ENCODE assay signal across 2 cellular contexts in the genomic region with DNA sequence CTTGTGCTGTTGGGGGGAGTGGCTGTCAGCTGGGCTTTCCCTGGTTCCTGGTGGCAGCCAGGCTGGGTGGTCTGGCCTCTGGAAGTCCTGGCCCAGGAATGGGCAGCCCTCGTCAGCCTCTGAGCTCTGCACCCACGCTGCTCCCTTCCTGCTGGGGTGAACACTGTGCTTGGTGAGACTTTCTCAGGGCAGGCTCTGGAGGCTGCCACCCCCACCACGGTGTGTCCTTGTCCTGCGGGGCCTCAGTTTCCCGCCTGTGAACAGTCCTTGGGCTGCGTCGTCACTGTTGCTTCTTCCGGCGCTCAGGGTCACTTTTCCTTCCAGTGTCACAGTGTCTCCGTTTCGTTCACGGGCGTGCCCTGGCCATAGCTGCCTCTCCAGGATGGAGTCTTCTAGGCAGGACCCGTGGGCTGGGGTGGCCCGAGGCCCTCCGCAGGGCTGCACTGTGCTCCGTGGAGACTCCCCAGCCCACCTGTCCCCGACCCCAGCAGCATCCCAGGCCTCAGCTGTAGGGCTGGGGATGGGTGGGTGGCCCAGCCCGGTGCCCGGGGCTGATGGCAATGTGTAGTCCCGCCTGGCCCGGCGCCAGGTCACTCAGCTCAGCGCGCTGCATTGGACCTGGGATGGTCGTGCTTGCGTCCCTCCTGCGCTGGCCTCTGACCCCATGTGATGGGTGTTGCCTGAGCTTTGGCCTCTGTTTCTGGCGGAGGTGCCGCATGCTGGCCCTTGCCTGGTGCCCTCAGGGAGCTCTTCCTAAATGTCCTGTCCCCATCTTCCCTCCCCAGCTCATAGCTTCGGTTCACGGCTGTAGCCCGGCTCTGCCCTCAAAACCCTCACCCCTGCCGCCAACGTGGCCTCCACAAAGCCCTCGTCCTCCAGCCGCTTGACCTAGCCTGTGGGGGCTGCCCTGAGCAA.
TF ChIP-seq lines count a peak whose summit lies in the region.

No MANE protein-coding gene starts in this region.

TF ChIP-seq in SK-N-SH, 30 proteins besides CTCF, POLR2A, EP300 and RAD21:
- no peak for TF ChIP-seq CHD2 (IDR thresholded peaks at IDR 0.05; ENCODE audit: low read length, partially characterized antibody)
- no peak for TF ChIP-seq SIN3A (IDR thresholded peaks at IDR 0.05; ENCODE audit: borderline replicate concordance, low read depth, low read length)
- no peak for TF ChIP-seq JUND (IDR thresholded peaks at IDR 0.05)
- no peak for TF ChIP-seq NFIC (IDR thresholded peaks at IDR 0.05; ENCODE audit: borderline replicate concordance)
- TF ChIP-seq, protein P1, sequence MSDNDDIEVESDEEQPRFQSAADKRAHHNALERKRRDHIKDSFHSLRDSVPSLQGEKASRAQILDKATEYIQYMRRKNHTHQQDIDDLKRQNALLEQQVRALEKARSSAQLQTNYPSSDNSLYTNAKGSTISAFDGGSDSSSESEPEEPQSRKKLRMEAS (IDR thresholded peaks at IDR 0.05; ENCODE audit: low read depth): no peak
- no peak for TF ChIP-seq YY1 (IDR thresholded peaks at IDR 0.05; ENCODE audit: low read depth)
- no peak for TF ChIP-seq NRF1 (IDR thresholded peaks at IDR 0.05; ENCODE audit: low read depth, low read length)
- TF ChIP-seq TAF1 (IDR thresholded peaks at IDR 0.05; ENCODE audit: borderline replicate concordance, low read depth, low read length): no peak
- TF ChIP-seq RXRA (IDR thresholded peaks at IDR 0.05; ENCODE audit: borderline replicate concordance, low read depth): no peak
- TF ChIP-seq FOSL2 (IDR thresholded peaks at IDR 0.05; ENCODE audit: borderline replicate concordance, low read depth): no peak
- TF ChIP-seq TCF12 (IDR thresholded peaks at IDR 0.05): no peak
- no peak for TF ChIP-seq GABPA (IDR thresholded peaks at IDR 0.05; ENCODE audit: low read depth)
- TF ChIP-seq MEF2A (IDR thresholded peaks at IDR 0.05; ENCODE audit: borderline replicate concordance, low read depth): no peak
- no peak for TF ChIP-seq USF1 (IDR thresholded peaks at IDR 0.05; ENCODE audit: borderline replicate concordance, low read depth)
- TF ChIP-seq REST (IDR thresholded peaks at IDR 0.05; ENCODE audit: low read depth, low read length): no peak
- no peak for TF ChIP-seq FOXM1 (IDR thresholded peaks at IDR 0.05; ENCODE audit: low read depth)
TF ChIP-seq in SK-N-SH: peak in this region for 0.

TF ChIP-seq in SK-N-SH treated with all-trans-retinoic acid at 6 μM for 48 hours, 23 proteins besides CTCF, POLR2A, EP300 and RAD21:
- TF ChIP-seq RARB (CRISPR knock-in tag; IDR thresholded peaks at IDR 0.05) (no peak), CREB5 (CRISPR knock-in tag; IDR thresholded peaks at IDR 0.05; ENCODE audit: low read depth) (no peak), PPARA (CRISPR knock-in tag; IDR thresholded peaks at IDR 0.05; ENCODE audit: borderline replicate concordance) (no peak), TOX (CRISPR knock-in tag; IDR thresholded peaks at IDR 0.05; ENCODE audit: borderline replicate concordance) (no peak), BACH2 (CRISPR knock-in tag; IDR thresholded peaks at IDR 0.05; ENCODE audit: borderline replicate concordance) (no peak), ZNF8 (CRISPR knock-in tag; IDR thresholded peaks at IDR 0.05) (no peak), OSR1 (CRISPR knock-in tag; IDR thresholded peaks at IDR 0.05) (no peak), SNAI2 (CRISPR knock-in tag; IDR thresholded peaks at IDR 0.05) (no peak), TCF4 (CRISPR knock-in tag; IDR thresholded peaks at IDR 0.05; ENCODE audit: borderline replicate concordance) (no peak), CSDC2 (CRISPR knock-in tag; IDR thresholded peaks at IDR 0.05) (no peak), ZFP3 (CRISPR knock-in tag; IDR thresholded peaks at IDR 0.05) (no peak)
- TF ChIP-seq, protein P2, sequence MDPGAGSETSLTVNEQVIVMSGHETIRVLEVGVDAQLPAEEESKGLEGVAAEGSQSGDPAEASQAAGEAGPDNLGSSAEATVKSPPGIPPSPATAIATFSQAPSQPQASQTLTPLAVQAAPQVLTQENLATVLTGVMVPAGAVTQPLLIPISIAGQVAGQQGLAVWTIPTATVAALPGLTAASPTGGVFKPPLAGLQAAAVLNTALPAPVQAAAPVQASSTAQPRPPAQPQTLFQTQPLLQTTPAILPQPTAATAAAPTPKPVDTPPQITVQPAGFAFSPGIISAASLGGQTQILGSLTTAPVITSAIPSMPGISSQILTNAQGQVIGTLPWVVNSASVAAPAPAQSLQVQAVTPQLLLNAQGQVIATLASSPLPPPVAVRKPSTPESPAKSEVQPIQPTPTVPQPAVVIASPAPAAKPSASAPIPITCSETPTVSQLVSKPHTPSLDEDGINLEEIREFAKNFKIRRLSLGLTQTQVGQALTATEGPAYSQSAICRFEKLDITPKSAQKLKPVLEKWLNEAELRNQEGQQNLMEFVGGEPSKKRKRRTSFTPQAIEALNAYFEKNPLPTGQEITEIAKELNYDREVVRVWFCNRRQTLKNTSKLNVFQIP (CRISPR knock-in tag; IDR thresholded peaks at IDR 0.05; ENCODE audit: borderline replicate concordance, low read depth): no peak
- TF ChIP-seq, protein P3, sequence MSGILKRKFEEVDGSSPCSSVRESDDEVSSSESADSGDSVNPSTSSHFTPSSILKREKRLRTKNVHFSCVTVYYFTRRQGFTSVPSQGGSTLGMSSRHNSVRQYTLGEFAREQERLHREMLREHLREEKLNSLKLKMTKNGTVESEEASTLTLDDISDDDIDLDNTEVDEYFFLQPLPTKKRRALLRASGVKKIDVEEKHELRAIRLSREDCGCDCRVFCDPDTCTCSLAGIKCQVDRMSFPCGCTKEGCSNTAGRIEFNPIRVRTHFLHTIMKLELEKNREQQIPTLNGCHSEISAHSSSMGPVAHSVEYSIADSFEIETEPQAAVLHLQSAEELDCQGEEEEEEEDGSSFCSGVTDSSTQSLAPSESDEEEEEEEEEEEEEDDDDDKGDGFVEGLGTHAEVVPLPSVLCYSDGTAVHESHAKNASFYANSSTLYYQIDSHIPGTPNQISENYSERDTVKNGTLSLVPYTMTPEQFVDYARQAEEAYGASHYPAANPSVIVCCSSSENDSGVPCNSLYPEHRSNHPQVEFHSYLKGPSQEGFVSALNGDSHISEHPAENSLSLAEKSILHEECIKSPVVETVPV (CRISPR knock-in tag; IDR thresholded peaks at IDR 0.05): no peak
- TF ChIP-seq, protein P4, sequence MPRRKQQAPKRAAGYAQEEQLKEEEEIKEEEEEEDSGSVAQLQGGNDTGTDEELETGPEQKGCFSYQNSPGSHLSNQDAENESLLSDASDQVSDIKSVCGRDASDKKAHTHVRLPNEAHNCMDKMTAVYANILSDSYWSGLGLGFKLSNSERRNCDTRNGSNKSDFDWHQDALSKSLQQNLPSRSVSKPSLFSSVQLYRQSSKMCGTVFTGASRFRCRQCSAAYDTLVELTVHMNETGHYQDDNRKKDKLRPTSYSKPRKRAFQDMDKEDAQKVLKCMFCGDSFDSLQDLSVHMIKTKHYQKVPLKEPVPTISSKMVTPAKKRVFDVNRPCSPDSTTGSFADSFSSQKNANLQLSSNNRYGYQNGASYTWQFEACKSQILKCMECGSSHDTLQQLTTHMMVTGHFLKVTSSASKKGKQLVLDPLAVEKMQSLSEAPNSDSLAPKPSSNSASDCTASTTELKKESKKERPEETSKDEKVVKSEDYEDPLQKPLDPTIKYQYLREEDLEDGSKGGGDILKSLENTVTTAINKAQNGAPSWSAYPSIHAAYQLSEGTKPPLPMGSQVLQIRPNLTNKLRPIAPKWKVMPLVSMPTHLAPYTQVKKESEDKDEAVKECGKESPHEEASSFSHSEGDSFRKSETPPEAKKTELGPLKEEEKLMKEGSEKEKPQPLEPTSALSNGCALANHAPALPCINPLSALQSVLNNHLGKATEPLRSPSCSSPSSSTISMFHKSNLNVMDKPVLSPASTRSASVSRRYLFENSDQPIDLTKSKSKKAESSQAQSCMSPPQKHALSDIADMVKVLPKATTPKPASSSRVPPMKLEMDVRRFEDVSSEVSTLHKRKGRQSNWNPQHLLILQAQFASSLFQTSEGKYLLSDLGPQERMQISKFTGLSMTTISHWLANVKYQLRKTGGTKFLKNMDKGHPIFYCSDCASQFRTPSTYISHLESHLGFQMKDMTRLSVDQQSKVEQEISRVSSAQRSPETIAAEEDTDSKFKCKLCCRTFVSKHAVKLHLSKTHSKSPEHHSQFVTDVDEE (CRISPR knock-in tag; IDR thresholded peaks at IDR 0.05): no peak
